8 cellular contexts compared by ENCODE assay signal in the genomic region with DNA sequence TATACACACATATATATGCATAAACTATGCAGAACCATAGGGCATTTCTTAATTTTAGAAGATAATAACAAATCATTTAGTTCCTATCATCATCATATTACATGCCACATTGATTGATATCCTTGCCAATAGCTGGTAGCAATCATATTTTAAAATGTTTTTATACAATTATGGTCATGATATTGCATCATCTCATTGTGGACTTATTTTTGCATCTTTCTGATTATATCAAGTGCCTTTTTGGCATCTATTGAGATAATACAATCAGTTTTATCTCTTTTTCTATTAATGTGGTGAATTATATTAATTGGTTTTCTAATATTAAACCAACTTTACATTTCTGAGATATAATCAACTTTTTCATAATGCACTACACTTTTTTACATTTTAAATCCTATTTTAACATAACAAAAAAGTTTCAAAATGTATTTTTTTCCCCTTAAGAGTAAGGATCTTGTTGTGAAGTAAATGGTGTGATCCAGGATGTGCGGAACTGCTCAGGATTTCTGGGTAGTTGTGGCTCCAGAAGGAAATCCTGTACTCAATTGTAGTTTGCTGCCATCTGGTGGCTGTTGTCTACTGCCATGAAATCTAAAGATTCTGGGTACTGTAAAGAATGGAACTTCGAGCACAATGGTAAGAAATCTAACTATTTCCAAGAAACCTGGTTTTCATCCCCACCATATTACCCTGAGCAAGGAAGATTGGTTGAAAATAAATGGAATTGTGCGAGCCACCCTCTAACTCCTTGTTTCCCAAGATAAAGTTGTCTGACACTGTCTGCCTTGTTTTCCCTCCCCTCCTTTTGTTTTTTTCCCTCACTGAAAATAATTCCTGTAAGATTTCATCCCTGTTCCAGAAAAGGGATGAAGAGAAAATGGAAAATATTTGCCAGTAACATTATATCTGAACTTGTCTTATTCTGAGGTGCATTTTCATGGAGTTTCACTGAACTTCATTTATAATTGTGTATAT. TPM values are rescaled to one million over a fixed set of nuclear protein-coding genes. Genes with fewer than 3 reads are reported as not detected.
A peak's percentile ranks its signal among the peaks of the same experiment; 100 is the strongest.
DNase-seq lines count a peak whose midpoint lies in the region; FAIRE-seq and TF ChIP-seq lines count a peak whose summit lies in the region.

No MANE protein-coding gene starts in this region.

- H3K9me3 ChIP-seq in A673 (ENCODE audit: low read depth, low read length, poor library complexity, severe bottlenecking) = no peaks in the 10 kb centered on the region
- peaks cover 0 to 8% (median 1%) of the 10 kb centered on the region in 4 donors for H3K9me3 ChIP-seq in tibial nerve

- CTCF ChIA-PET in A673 (lab: Charles Lee) = interaction anchor here (1.0 kb wide), 1 partner anchor 150 kb away, joined by 6 read pairs; no protein-coding TSS in a partner anchor

- H3K27me3 ChIP-seq in A673 (replicated peaks; ENCODE audit: insufficient read depth, low read depth, low read length, poor library complexity) (peaks cover 9% of the 10 kb centered on the region), GM06990 (replicated peaks; ENCODE audit: control insufficient read depth, insufficient read depth, low read length) (no peaks in the 10 kb centered on the region), tibial nerve (no peaks in the 10 kb centered on the region)

- POLR2A ChIA-PET in A673 (lab: Charles Lee; ENCODE audit: low non-redundant PET) = no interaction called here

- no TSS peak for BruUV-seq in A673 (replicated peaks; lab: Mats Ljungman, UMichigan)

- H3K4me1 ChIP-seq in A673 (ENCODE audit: insufficient read depth, low read length, poor library complexity, severe bottlenecking) = no peaks in the 10 kb centered on the region
- H3K4me1 ChIP-seq in tibial nerve = peaks cover 0 to 4% (median 0%) of the 10 kb centered on the region in 4 donors

- no peak for TF ChIP-seq EP300 in tibial nerve (IDR thresholded peaks at IDR 0.05)

- no peak for TF ChIP-seq POLR2A in tibial nerve (IDR thresholded peaks at IDR 0.05)

- H3K4me3 ChIP-seq in A673 (ENCODE audit: low read depth, low read length, poor library complexity, severe bottlenecking) (no peak overlapping the region), GM06990 (replicated peaks; ENCODE audit: low read depth, low read length) (no peak overlapping the region), tibial nerve (no peak overlapping the region)

- 13 to 21% methylated on average over 3 of the region's 3 CpGs for WGBS in tibial nerve, 2 donors

- H3K36me3 ChIP-seq in A673 (ENCODE audit: insufficient read depth, low read length, poor library complexity, severe bottlenecking) (no peaks in the 10 kb centered on the region), GM06990 (ENCODE audit: control insufficient read depth, insufficient read depth, low read length) (no peaks in the 10 kb centered on the region), tibial nerve (no peaks in the 10 kb centered on the region)

- DNase-seq in A673 (ENCODE audit: low spot score) (peak; percentile 70), GM06990 (ENCODE audit: extremely low read depth, insufficient read length) (no peak), NCI-H1092 treated with DMSO at 0.1 percent for 48 hours (lab: John Stamatoyannopoulos, UW) (peak; percentile 37), T follicular helper cell (ENCODE audit: low read depth) (peak; percentile 15), medulla oblongata (ENCODE audit: extremely low spot score) (peak; percentile 81), tibial nerve (ENCODE audit: low spot score in 2 of 2) (peak in 1 of 2 donors; percentile 64), ureter (ENCODE audit: low spot score) (no peak)

- intact Hi-C loops in A673 (cut with micrococcal nuclease; ENCODE audit: unreplicated experiment) = loop anchor here (1.0 to 10.0 kb wide), 2 partner anchors 150 to 398 kb away; no protein-coding TSS in a partner anchor

- TF ChIP-seq CTCF in A673 (conservative IDR thresholded peaks at IDR 0.05; ENCODE audit: low read depth, low read length) (peak; percentile 83), GM06990 (IDR thresholded peaks at IDR 0.05; ENCODE audit: insufficient read depth, low read length, poor library complexity, severe bottlenecking) (peak; percentile 81), tibial nerve (IDR thresholded peaks at IDR 0.05) (peak in 4 of 5 experiments; percentile 43 to 76 (median 53))

- H3K27ac ChIP-seq in A673 (ENCODE audit: low read depth, low read length, poor library complexity, severe bottlenecking) (no peak overlapping the region), tibial nerve (no peak overlapping the region)

- peak; percentile 70 for FAIRE-seq in colon (lab: Jason Lieb, UNC)

RNA-seq across cellular contexts. Expression of gene OR9K2, which starts 17.0 kb away (rescaled TPM):
- total RNA-seq in A673 (2021) (not detected in 2 replicates), tibial nerve (not detected), ureter (not detected)

Comparison
In these comparisons a context has a peak if more than half of its experiments do, and no peak if none do; other contexts are left out.
1. DNase-seq: peak in A673 (single experiment), NCI-H1092 treated with DMSO at 0.1 percent for 48 hours (single experiment), T follicular helper cell (single experiment) and medulla oblongata (single experiment); none in GM06990 (single experiment) and ureter (single experiment).
2. Peak in every context shown above with its lines, with median percentiles within 50 percentile points of each other: CTCF ChIP-seq.